ENCODE assay signal across 24 cellular contexts in the genomic region with DNA sequence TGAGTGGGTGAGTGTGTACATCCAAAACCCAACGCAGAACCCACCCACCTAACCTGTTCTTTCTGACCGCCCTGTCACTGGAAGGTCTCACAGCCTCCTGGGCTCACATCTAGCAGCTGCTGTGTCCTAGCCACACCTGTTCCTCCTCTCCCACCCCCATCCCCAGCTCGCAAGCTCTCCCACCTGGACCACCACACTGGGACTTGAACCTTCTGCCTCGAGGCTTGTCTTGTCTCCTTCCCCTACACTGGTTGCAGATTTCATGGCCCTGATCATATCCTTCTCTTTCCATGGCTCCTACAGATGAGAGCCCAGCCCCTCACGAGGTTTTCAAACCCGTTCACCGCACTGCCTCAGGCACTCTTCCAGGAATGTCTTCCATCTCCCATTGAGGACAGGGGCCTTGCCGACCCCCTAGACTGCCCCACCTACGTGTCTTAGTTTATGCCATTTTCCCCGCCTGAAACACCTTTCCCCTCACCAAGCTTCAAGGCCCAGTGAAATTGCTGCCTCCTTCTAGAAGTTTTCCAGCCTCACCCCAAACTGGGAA. TPM values are rescaled to one million over a fixed set of nuclear protein-coding genes. Genes with fewer than 3 reads are reported as not detected.
DNase-seq lines count a peak whose midpoint lies in the region; ATAC-seq and TF ChIP-seq lines count a peak whose summit lies in the region.
"Had no signal": no experiment of that assay in that cellular context is flagged by ENCODE, and none has a peak within 500 bp of the region (broad histone marks: within the 10 kb centered on the region; RNA-seq: fewer than 3 reads in every experiment).

No MANE protein-coding gene starts in this region.

- H3K27me3 Mint-ChIP-seq in activated naive CD4-positive, alpha-beta T cell treated with anti-CD3 and anti-CD28 coated beads for 36 hours (ENCODE audit: low read depth): no peaks in the 10 kb centered on the region

- peaks cover 22 to 39% of the 10 kb centered on the region in 2 donors for H3K4me1 ChIP-seq in adrenal gland (replicated peaks in 1 of 2)
- H3K4me1 ChIP-seq: HAP-1 had no signal

- no peaks in the 10 kb centered on the region for H3K9me3 ChIP-seq in adrenal gland (replicated peaks in 1 of 3)
- H3K9me3 ChIP-seq: BLaER1, HAP-1 had no signal

- intact Hi-C loops in activated naive CD4-positive, alpha-beta T cell treated with anti-CD3 and anti-CD28 coated beads for 36 hours (cut with micrococcal nuclease): no loop called here
- intact Hi-C loops in adrenal gland (cut with DNase I): no loop called here

- no peaks in the 10 kb centered on the region for H3K36me3 ChIP-seq in adrenal gland (replicated peaks in 1 of 2)
- H3K36me3 ChIP-seq: BLaER1, HAP-1 had no signal

- TF ChIP-seq CTCF in adrenal gland (IDR thresholded peaks at IDR 0.05): no peak

- no peak overlapping the region for H3K27ac Mint-ChIP-seq in activated naive CD4-positive, alpha-beta T cell treated with anti-CD3 and anti-CD28 coated beads for 36 hours
- H3K27ac Mint-ChIP-seq: CD8-positive, alpha-beta T cell had no signal

- no peak for TF ChIP-seq POLR2A in adrenal gland (IDR thresholded peaks at IDR 0.05)

- H3K27ac ChIP-seq in adrenal gland: peak overlapping the region in 3 of 5 donors; percentile 41 to 93 (median 63)
- peak overlapping the region; percentile 40 for H3K27ac ChIP-seq in layer of hippocampus (ENCODE audit: low read depth, low read length)
- peak overlapping the region; percentile 63 for H3K27ac ChIP-seq in substantia nigra (ENCODE audit: low read depth, low read length, poor library complexity, severe bottlenecking)
- H3K27ac ChIP-seq: BLaER1 had no signal

- CTCF ChIA-PET in activated naive CD4-positive, alpha-beta T cell treated with anti-CD3 and anti-CD28 coated beads for 36 hours (lab: Charles Lee): no interaction called here

- 70 to 80% (median 73%) methylated on average over 10 of the region's 10 CpGs for WGBS in adrenal gland, 4 donors

- H3K36me3 Mint-ChIP-seq in activated naive CD4-positive, alpha-beta T cell treated with anti-CD3 and anti-CD28 coated beads for 36 hours (ENCODE audit: low read depth): no peaks in the 10 kb centered on the region
- H3K36me3 Mint-ChIP-seq: CD8-positive, alpha-beta T cell had no signal

- H3K4me1 Mint-ChIP-seq in activated naive CD4-positive, alpha-beta T cell treated with anti-CD3 and anti-CD28 coated beads for 36 hours (ENCODE audit: low read depth): no peaks in the 10 kb centered on the region

- no peak overlapping the region for H3K4me3 Mint-ChIP-seq in activated naive CD4-positive, alpha-beta T cell treated with anti-CD3 and anti-CD28 coated beads for 36 hours
- H3K4me3 Mint-ChIP-seq: CD8-positive, alpha-beta T cell had no signal

- peaks cover 2% of the 10 kb centered on the region for H3K9me3 Mint-ChIP-seq in activated naive CD4-positive, alpha-beta T cell treated with anti-CD3 and anti-CD28 coated beads for 36 hours
- H3K9me3 Mint-ChIP-seq: CD8-positive, alpha-beta T cell had no signal

- ATAC-seq in GM19351 (IDR thresholded peaks at IDR 0.05; ENCODE audit: unreplicated experiment): no peak
- ATAC-seq: CD8-positive, alpha-beta T cell; GM12878 had no signal

- no peak overlapping the region for H3K4me3 ChIP-seq in adrenal gland
- H3K4me3 ChIP-seq: BLaER1, GM12878, HAP-1 had no signal

- no peaks in the 10 kb centered on the region for H3K27me3 ChIP-seq in adrenal gland
- H3K27me3 ChIP-seq in layer of hippocampus (ENCODE audit: control insufficient read depth, insufficient read depth, low read length): no peaks in the 10 kb centered on the region

- peak; percentile 2 for DNase-seq in activated naive CD4-positive, alpha-beta T cell treated with anti-CD3 and anti-CD28 coated beads for 36 hours
- no peak for DNase-seq in activated naive CD4-positive, alpha-beta T cell treated with anti-CD3 and anti-CD28 coated beads, Interleukin-2, amount 50 U/mL, for 16 hours
- peak in 5 of 7 donors; percentile 22 to 53 (median 35) for DNase-seq in adrenal gland
- DNase-seq in substantia nigra (lab: John Stamatoyannopoulos, UW): no peak
- DNase-seq in activated CD4-positive, alpha-beta T cell treated with anti-CD3 and anti-CD28 coated beads for 4 hours: no peak
- DNase-seq in NCI-H2227 treated with DMSO at 0.1 percent for 48 hours (lab: John Stamatoyannopoulos, UW): no peak
- DNase-seq: Calu3; CD8-positive, alpha-beta T cell; DMS53; EL; MM.1S; NCI-H1092; NCI-H146; NCI-H2081; NCI-H774; SHP77 treated with DMSO at 0.1 percent for 48 hours had no signal

RNA-seq across cellular contexts. Expression of a gene that starts 6.7 kb away (rescaled TPM):
- under 1 TPM; 0.22 to 0.31 TPM for total RNA-seq in activated naive CD4-positive, alpha-beta T cell treated with anti-CD3 and anti-CD28 coated beads for 36 hours
- total RNA-seq in adrenal gland: 100 to 1,000 TPM in 1 of 8 donors, 10 to 100 TPM in 7; 15.7 to 112 (median 31.6) TPM
- 100 to 1,000 TPM in 1 of 3 donors, 10 to 100 TPM in 1, 1 to 10 TPM in 1; 6.3 to 267 (median 76.5) TPM for polyA plus RNA-seq in adrenal gland
- total RNA-seq: GM12878 had no signal

RNA-seq across cellular contexts. Expression of a gene that starts 20.1 kb away (rescaled TPM):
- 10 to 100 TPM; 30.1 to 34.5 TPM for total RNA-seq in activated naive CD4-positive, alpha-beta T cell treated with anti-CD3 and anti-CD28 coated beads for 36 hours
- total RNA-seq in adrenal gland: 1,000 to 10,000 TPM; 1,712 to 4,168 (median 2,244) TPM
- polyA plus RNA-seq in adrenal gland: 1,000 to 10,000 TPM in 2 of 3 donors, 100 to 1,000 TPM in 1; 641 to 1,561 (median 1,335) TPM

RNA-seq across cellular contexts. Expression of a gene that starts 46.7 kb away (rescaled TPM):
- total RNA-seq in activated naive CD4-positive, alpha-beta T cell treated with anti-CD3 and anti-CD28 coated beads for 36 hours: not detected
- under 1 TPM in 1 of 8 donors, not detected in 7; 0.61 TPM for total RNA-seq in adrenal gland
- not detected for polyA plus RNA-seq in adrenal gland
- total RNA-seq: Calu3; CD8-positive, alpha-beta T cell; GM12878; LHCN-M2; NCI-H460; OCI-LY7 had no signal
- polyA plus RNA-seq: GM12878 had no signal

Comparison
In these comparisons a context has a peak if more than half of its experiments do, and no peak if none do; other contexts are left out.
1. DNase-seq: peak in activated naive CD4-positive, alpha-beta T cell treated with anti-CD3 and anti-CD28 coated beads for 36 hours (single experiment) and adrenal gland (5 of 7); none in activated naive CD4-positive, alpha-beta T cell treated with anti-CD3 and anti-CD28 coated beads, Interleukin-2, amount 50 U/mL, for 16 hours (single experiment), substantia nigra (0 of 49), activated CD4-positive, alpha-beta T cell treated with anti-CD3 and anti-CD28 coated beads for 4 hours (0 of 2) and NCI-H2227 treated with DMSO at 0.1 percent for 48 hours (single experiment).
2. RNA of a gene that starts 6.7 kb away (total RNA-seq): 15.7 to 112 TPM in adrenal gland; 0.22 to 0.31 TPM in activated naive CD4-positive, alpha-beta T cell treated with anti-CD3 and anti-CD28 coated beads for 36 hours; every median in the first group is over 10 times any median in the second.
3. RNA of a gene that starts 20.1 kb away (total RNA-seq): 1,712 to 4,168 TPM in adrenal gland; 30.1 to 34.5 TPM in activated naive CD4-positive, alpha-beta T cell treated with anti-CD3 and anti-CD28 coated beads for 36 hours; every median in the first group is over 10 times any median in the second.
4. Peak in every context shown above with its lines, with median percentiles within 50 percentile points of each other: H3K27ac ChIP-seq.